Comparison of ENCODE assay signal across 1 cellular context in the genomic region with DNA sequence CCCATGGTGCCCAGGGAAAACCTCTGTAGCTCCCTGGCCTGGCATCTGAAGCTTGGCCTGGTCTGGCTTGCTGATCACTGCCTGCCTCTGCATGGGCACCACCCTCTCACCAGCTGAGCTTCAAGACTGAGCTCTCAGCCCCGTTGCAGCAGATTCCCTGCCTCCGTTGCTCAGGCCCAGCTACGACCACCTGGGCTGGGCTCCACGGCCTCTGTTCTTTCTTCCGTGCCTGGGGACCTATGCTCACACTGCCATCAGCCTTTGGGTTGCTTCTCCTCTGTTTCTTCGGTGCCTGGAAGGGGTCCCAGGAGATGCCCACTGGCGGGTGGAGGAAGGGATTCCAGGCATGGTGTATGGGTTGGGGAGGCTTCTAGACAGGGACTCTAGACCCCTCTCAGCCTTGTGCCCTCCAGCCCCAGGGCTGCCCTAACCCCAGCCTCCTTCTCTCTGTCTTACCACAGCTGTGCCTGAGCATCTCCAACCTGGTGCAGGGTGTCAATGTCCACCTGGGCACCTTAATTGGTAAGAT.
TF ChIP-seq lines count a peak whose summit lies in the region.

No MANE protein-coding gene starts in this region.

TF ChIP-seq in IMR-90, 13 proteins besides CTCF, POLR2A, EP300 and RAD21:
- TF ChIP-seq RCOR1 (IDR thresholded peaks at IDR 0.05; ENCODE audit: insufficient replicate concordance, low read length), result no peak
- TF ChIP-seq MAZ (IDR thresholded peaks at IDR 0.05; ENCODE audit: borderline replicate concordance, low read depth, low read length), result no peak
- TF ChIP-seq SMC3 (IDR thresholded peaks at IDR 0.05; ENCODE audit: low read depth, low read length), result no peak
- no peak for TF ChIP-seq RFX5 (IDR thresholded peaks at IDR 0.05; ENCODE audit: low read depth, low read length)
- no peak for TF ChIP-seq FOS (IDR thresholded peaks at IDR 0.05; ENCODE audit: low read depth, low read length)
- no peak for TF ChIP-seq USF2 (IDR thresholded peaks at IDR 0.05; ENCODE audit: low read depth, low read length)
- TF ChIP-seq BHLHE40 (IDR thresholded peaks at IDR 0.05; ENCODE audit: low read depth, low read length), result no peak
